In genomic region chr6:37131104-37131959, GRCh38 we compare ENCODE assay signal across 8 cellular contexts. TPM values are rescaled to one million over a fixed set of nuclear protein-coding genes. Genes with fewer than 3 reads are reported as not detected.
DNase-seq lines count a peak whose midpoint lies in the region; ATAC-seq and TF ChIP-seq lines count a peak whose summit lies in the region.

No MANE protein-coding gene starts in this region.

- H4K8ac ChIP-seq in mesendoderm (ENCODE audit: low read depth, low read length): no peak overlapping the region

- no peak overlapping the region for H4K5ac ChIP-seq in mesendoderm (ENCODE audit: low read length)

- H3K4me2 ChIP-seq in mesendoderm (ENCODE audit: low read length): no peak overlapping the region

- no peak overlapping the region for H3K4me3 Mint-ChIP-seq in chondrocyte (ENCODE audit: unreplicated experiment)

- H3K4me3 ChIP-seq in mesendoderm (ENCODE audit: low read length) (no peak overlapping the region), aorta (ENCODE audit: low read length in 2 of 2) (no peak overlapping the region)

- peak overlapping the region; percentile 93 for H2BK5ac ChIP-seq in mesendoderm (ENCODE audit: low read length)

- peak overlapping the region; percentile 79 for H3K27ac Mint-ChIP-seq in chondrocyte (ENCODE audit: unreplicated experiment)

- H3K9me3 ChIP-seq in aorta (ENCODE audit: control insufficient read depth, low read length): no peaks in the 10 kb centered on the region

- TF ChIP-seq CTCF in chondrocyte (IDR thresholded peaks at IDR 0.05): no peak

- peak overlapping the region; percentile 11 for H3K18ac ChIP-seq in mesendoderm (ENCODE audit: low read length)

- peak overlapping the region; percentile 49 for H3K23ac ChIP-seq in mesendoderm (ENCODE audit: low read length)

- H2BK15ac ChIP-seq in mesendoderm (replicated peaks; ENCODE audit: low read depth): no peak overlapping the region

- H3K36me3 Mint-ChIP-seq in chondrocyte (ENCODE audit: low read depth): no peaks in the 10 kb centered on the region

- H3K4me1 ChIP-seq in mesendoderm (ENCODE audit: control insufficient read depth, low read depth, low read length) (peaks cover 26% of the 10 kb centered on the region), aorta (ENCODE audit: control insufficient read depth in 1 of 2, insufficient read depth in 2 of 2, low read length in 2 of 2) (no peaks in the 10 kb centered on the region)

- no CpG with 5 or more reads among the region's 15 CpGs for WGBS in mesendoderm (ENCODE audit: extremely low coverage, insufficient coverage, low lambda C conversion rate)
- WGBS in aorta, 2 donors: 30% methylated on average over 15 of the region's 15 CpGs

- no peaks in the 10 kb centered on the region for H3K27me3 ChIP-seq in mesendoderm (ENCODE audit: insufficient read depth, low read length, poor library complexity)
- H3K27me3 ChIP-seq in aorta (ENCODE audit: control insufficient read depth in 1 of 2, insufficient read depth in 2 of 2, low read length in 1 of 2): no peaks in the 10 kb centered on the region

- peak overlapping the region; percentile 87 for H3K56ac ChIP-seq in mesendoderm (ENCODE audit: low read length)

- H3K27ac ChIP-seq in mesendoderm (ENCODE audit: low read depth, low read length): peak overlapping the region; percentile 30
- peak overlapping the region in 1 of 2 donors; percentile 34 for H3K27ac ChIP-seq in aorta (ENCODE audit: low read depth in 1 of 2, low read length in 2 of 2)

- peaks cover 20% of the 10 kb centered on the region for H3K79me2 ChIP-seq in mesendoderm (ENCODE audit: control insufficient read depth, insufficient read depth, low read length)

- H3K36me3 ChIP-seq in mesendoderm (ENCODE audit: control insufficient read depth, insufficient read depth, low read length): no peaks in the 10 kb centered on the region
- H3K36me3 ChIP-seq in aorta (ENCODE audit: control insufficient read depth in 1 of 2, insufficient read depth in 2 of 2, low read length in 1 of 2): no peaks in the 10 kb centered on the region

- H3K27me3 Mint-ChIP-seq in chondrocyte (ENCODE audit: low read depth): no peaks in the 10 kb centered on the region

- H3K4me1 Mint-ChIP-seq in chondrocyte (ENCODE audit: low read depth): peaks cover 68% of the 10 kb centered on the region

- ATAC-seq in aorta (ENCODE audit: low FRiP score) (peak; percentile 51), HG03025 (IDR thresholded peaks at IDR 0.05; ENCODE audit: low FRiP score, unreplicated experiment) (no peak), GM21447 (IDR thresholded peaks at IDR 0.05; ENCODE audit: unreplicated experiment) (no peak)

- intact Hi-C loops in aorta (cut with DNase I): loop anchor here (2.0 to 10.0 kb wide), 3 partner anchors 29 to 113 kb away; partner anchors contain the start of gene PIM1 (in 1 of the 2)

- peaks cover 3% of the 10 kb centered on the region for H3K79me1 ChIP-seq in mesendoderm (ENCODE audit: low read length)

- peak overlapping the region; percentile 54 for H2BK120ac ChIP-seq in mesendoderm (ENCODE audit: low read depth, low read length)

- H2AK5ac ChIP-seq in mesendoderm (ENCODE audit: low read length): peak overlapping the region; percentile 95

- no peaks in the 10 kb centered on the region for H3K9me3 Mint-ChIP-seq in chondrocyte (ENCODE audit: low read depth)

- H3K9ac ChIP-seq in mesendoderm (ENCODE audit: low read length): peak overlapping the region; percentile 7

- peak; percentile 6 to 24 for DNase-seq in SHP77 (lab: John Stamatoyannopoulos, UW)
- no peak for DNase-seq in SHP77 treated with DMSO at 0.1 percent for 48 hours (lab: John Stamatoyannopoulos, UW)
- no peak for DNase-seq in chondrocyte (ENCODE audit: low spot score)
- DNase-seq in mesendoderm: peak; percentile 71
- DNase-seq in aorta: peak; percentile 80 to 82
- DNase-seq in NCI-H345 treated with DMSO at 0.1 percent for 48 hours (lab: John Stamatoyannopoulos, UW; ENCODE audit: unreplicated experiment): no peak

- peak overlapping the region; percentile 40 for H3K4ac ChIP-seq in mesendoderm (ENCODE audit: low read depth, low read length)

RNA-seq across cellular contexts. Expression of gene PIM1, which starts 38.6 kb away (rescaled TPM):
- total RNA-seq in chondrocyte: 11.3 to 15.1 TPM (median 13.0 TPM) in 3 replicates
- 153 TPM for polyA plus RNA-seq in mesendoderm (2013, experiment 1 of 2)
- polyA plus RNA-seq in mesendoderm (2013, experiment 2 of 2): 150 TPM
- total RNA-seq in aorta: 10 to 100 TPM; 42.7 to 54.2 TPM
- polyA plus RNA-seq in aorta: 10 to 100 TPM; 17.2 to 24.8 TPM

Comparison
In these comparisons a context has a peak if more than half of its experiments do, and no peak if none do; other contexts are left out.
1. DNase-seq: peak in SHP77 (2 of 2), mesendoderm (single experiment) and aorta (2 of 2); none in SHP77 treated with DMSO at 0.1 percent for 48 hours (single experiment), chondrocyte (single experiment) and NCI-H345 treated with DMSO at 0.1 percent for 48 hours (single experiment).